Comparison of ENCODE assay signal across 16 cellular contexts in genomic region chr5:137616046-137616445, GRCh38.
A peak's percentile ranks its signal among the peaks of the same experiment; 100 is the strongest.
DNase-seq lines count a peak whose midpoint lies in the region; ATAC-seq and TF ChIP-seq lines count a peak whose summit lies in the region.
"Had no signal": no experiment of that assay in that cellular context is flagged by ENCODE, and none has a peak within 500 bp of the region (broad histone marks: within the 10 kb centered on the region; RNA-seq: fewer than 3 reads in every experiment).

No MANE protein-coding gene starts in this region.

- H2BK5ac ChIP-seq in mesendoderm (ENCODE audit: low read length): no peak overlapping the region

- H3K4me3 ChIP-seq in right atrium auricular region (no peak overlapping the region), body of pancreas (no peak overlapping the region), mesendoderm (ENCODE audit: low read length) (no peak overlapping the region)
- H3K4me3 ChIP-seq: BLaER1, HAP-1 had no signal

- H3K36me3 ChIP-seq in right atrium auricular region (no peaks in the 10 kb centered on the region), body of pancreas (replicated peaks in 1 of 2; ENCODE audit: insufficient read depth in 1 of 2, low read depth in 2 of 2) (no peaks in the 10 kb centered on the region), mesendoderm (ENCODE audit: control insufficient read depth, insufficient read depth, low read length) (no peaks in the 10 kb centered on the region)
- H3K36me3 ChIP-seq: BLaER1, HAP-1 had no signal

- H3K4me2 ChIP-seq in mesendoderm (ENCODE audit: low read length): no peak overlapping the region
- H3K4me2 ChIP-seq: BLaER1 had no signal

- no peak overlapping the region for H4K5ac ChIP-seq in mesendoderm (ENCODE audit: low read length)

- TF ChIP-seq CTCF in right atrium auricular region (IDR thresholded peaks at IDR 0.05) (no peak), body of pancreas (IDR thresholded peaks at IDR 0.05) (no peak)

- H2BK120ac ChIP-seq in mesendoderm (ENCODE audit: low read depth, low read length): no peak overlapping the region

- ATAC-seq in left cardiac atrium (no peak), body of pancreas (peak; percentile 28), GM18519 (IDR thresholded peaks at IDR 0.05; ENCODE audit: low FRiP score, unreplicated experiment) (no peak)
- ATAC-seq: HepG2 had no signal

- H3K4me1 ChIP-seq in right atrium auricular region (peaks cover 0 to 17% of the 10 kb centered on the region in 2 donors), body of pancreas (no peaks in the 10 kb centered on the region), mesendoderm (ENCODE audit: control insufficient read depth, low read depth, low read length) (no peaks in the 10 kb centered on the region)
- H3K4me1 ChIP-seq: BLaER1, Caco-2, HAP-1 had no signal

- H3K56ac ChIP-seq in mesendoderm (ENCODE audit: low read length): no peak overlapping the region

- no peak overlapping the region for H2BK15ac ChIP-seq in mesendoderm (replicated peaks; ENCODE audit: low read depth)

- H3K9ac ChIP-seq in mesendoderm (ENCODE audit: low read length): no peak overlapping the region
- H3K9ac ChIP-seq: BLaER1 had no signal

- no peak overlapping the region for H3K23ac ChIP-seq in mesendoderm (ENCODE audit: low read length)

- TF ChIP-seq POLR2A in body of pancreas (IDR thresholded peaks at IDR 0.05): no peak

- no peaks in the 10 kb centered on the region for H3K27me3 ChIP-seq in right atrium auricular region
- no peaks in the 10 kb centered on the region for H3K27me3 ChIP-seq in body of pancreas
- no peaks in the 10 kb centered on the region for H3K27me3 ChIP-seq in mesendoderm (ENCODE audit: insufficient read depth, low read length, poor library complexity)
- H3K27me3 ChIP-seq: BLaER1 had no signal

- no peaks in the 10 kb centered on the region for H3K79me1 ChIP-seq in mesendoderm (ENCODE audit: low read length)

- H3K27ac ChIP-seq in right atrium auricular region (peak overlapping the region in 1 of 2 donors; percentile 50), body of pancreas (no peak overlapping the region), mesendoderm (ENCODE audit: low read depth, low read length) (no peak overlapping the region)
- H3K27ac ChIP-seq: BLaER1 had no signal

- no peaks in the 10 kb centered on the region for H3K79me2 ChIP-seq in mesendoderm (ENCODE audit: control insufficient read depth, insufficient read depth, low read length)

- no peak overlapping the region for H4K8ac ChIP-seq in mesendoderm (ENCODE audit: low read depth, low read length)

- intact Hi-C loops in left cardiac atrium (cut with DNase I) (no loop called here), body of pancreas (cut with DNase I) (no loop called here)

- H3K9me3 ChIP-seq in right atrium auricular region (no peaks in the 10 kb centered on the region), body of pancreas (no peaks in the 10 kb centered on the region)
- H3K9me3 ChIP-seq: BLaER1, Caco-2, HAP-1 had no signal

- peak; percentile 49 for DNase-seq in right atrium auricular region (ENCODE audit: low spot score)
- DNase-seq in left cardiac atrium: no peak
- no peak for DNase-seq in body of pancreas
- DNase-seq in mesendoderm: peak; percentile 53
- no peak for DNase-seq in NCI-H526 (lab: John Stamatoyannopoulos, UW)
- no peak for DNase-seq in cerebellum (ENCODE audit: low spot score)
- DNase-seq in mesenteric fat pad (ENCODE audit: low spot score): no peak
- DNase-seq: 8988T; AML-193; Caco-2; CD8-positive, alpha-beta memory T cell; DMS 273 treated with DMSO at 0.1 percent for 48 hours had no signal

- H2AK5ac ChIP-seq in mesendoderm (ENCODE audit: low read length): no peak overlapping the region

- 69 to 79% methylated on average over 4 to 5 of the region's 5 CpGs for WGBS in body of pancreas, 2 donors
- no CpG with 5 or more reads among the region's 5 CpGs for WGBS in mesendoderm (ENCODE audit: extremely low coverage, insufficient coverage, low lambda C conversion rate)

- H3K4ac ChIP-seq in mesendoderm (ENCODE audit: low read depth, low read length): no peak overlapping the region

- H3K18ac ChIP-seq in mesendoderm (ENCODE audit: low read length): no peak overlapping the region

Comparison
In these comparisons a context has a peak if more than half of its experiments do, and no peak if none do; other contexts are left out.
1. DNase-seq: peak in right atrium auricular region (single experiment) and mesendoderm (single experiment); none in left cardiac atrium (single experiment), body of pancreas (0 of 4), NCI-H526 (0 of 2), cerebellum (single experiment) and mesenteric fat pad (single experiment).